In the genomic region with DNA sequence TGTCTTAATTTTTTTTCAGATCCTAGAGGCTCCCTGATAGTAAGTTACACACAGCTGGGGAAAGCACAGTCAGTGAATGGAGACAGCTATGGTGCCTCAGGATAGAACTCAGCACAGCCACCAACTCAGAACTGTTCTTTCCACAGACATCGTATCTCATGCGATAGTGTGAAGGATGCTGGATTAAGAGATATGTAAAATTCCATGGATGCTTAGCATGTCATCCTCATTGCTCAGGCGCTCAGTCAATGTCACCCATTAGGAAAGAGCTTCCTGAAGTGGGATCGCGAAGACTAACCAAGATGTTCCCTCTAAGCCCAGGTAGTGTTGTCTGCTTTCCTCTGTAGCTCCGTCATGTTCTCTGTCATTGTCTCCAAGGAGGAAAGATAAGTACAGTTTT, we compare ENCODE assay signal across 20 cellular contexts.
"Had no signal": no experiment of that assay in that cellular context is flagged by ENCODE, and none has a peak within 500 bp of the region (broad histone marks: within the 10 kb centered on the region; RNA-seq: fewer than 3 reads in every experiment).

No MANE protein-coding gene starts in this region.

- H3K4me1 Mint-ChIP-seq: natural killer cell, neural crest cell had no signal

- H3K36me3 ChIP-seq: heart left ventricle, ovary, right atrium auricular region, sigmoid colon, stomach, thoracic aorta, transverse colon had no signal

- H3K9me3 Mint-ChIP-seq: neural crest cell had no signal

- ATAC-seq: heart left ventricle, left colon, left ventricle myocardium superior, mucosa of descending colon, natural killer cell had no signal

- H3K36me3 Mint-ChIP-seq: natural killer cell had no signal

- H3K27me3 ChIP-seq: dorsolateral prefrontal cortex, ovary, right atrium auricular region, sigmoid colon, stomach, transverse colon had no signal

- H3K27ac ChIP-seq: dorsolateral prefrontal cortex, heart left ventricle, ovary, right atrium auricular region, sigmoid colon, stomach, thoracic aorta, transverse colon had no signal

- H3K4me3 Mint-ChIP-seq: natural killer cell, neural crest cell had no signal

- H3K27ac Mint-ChIP-seq: natural killer cell had no signal

- H3K4me3 ChIP-seq: dorsolateral prefrontal cortex, heart left ventricle, lung, mucosa of descending colon, ovary, right atrium auricular region, sigmoid colon, stomach, thoracic aorta, transverse colon had no signal

- DNase-seq: cortex of kidney; dorsolateral prefrontal cortex; effector CD8-positive, alpha-beta T cell; heart left ventricle; left colon; left ventricle myocardium superior; mucosa of descending colon; natural killer cell; ovary; sigmoid colon; small intestine; stimulated activated CD4-positive, alpha-beta T cell treated with anti-CD3 and anti-CD28 coated beads, Interleukin-12 subunit alpha, Interleukin-12 subunit beta, amount 100 ng/mL, for 4 hours; stimulated activated naive CD4-positive, alpha-beta T cell; stomach; substantia nigra; transverse colon had no signal
